20 cellular contexts compared by ENCODE assay signal in the genomic region with DNA sequence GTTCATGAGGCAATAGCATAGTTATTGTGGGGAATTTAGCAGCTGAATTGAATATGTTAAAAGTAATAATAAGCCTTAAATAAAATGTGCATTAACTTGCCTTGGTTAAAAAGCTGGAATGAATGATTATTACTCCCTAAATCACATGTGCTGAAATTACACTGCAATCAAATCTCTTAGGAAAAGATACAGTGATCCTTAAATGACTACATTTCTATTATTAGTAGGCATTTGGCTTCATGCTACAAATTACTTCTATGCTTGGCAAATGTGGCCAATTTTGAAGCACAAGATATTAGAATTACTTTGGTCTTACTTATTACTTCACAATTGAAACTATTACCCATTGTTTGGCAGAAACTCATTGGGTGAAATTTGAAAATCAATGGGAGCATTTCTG. TPM values are rescaled to one million over a fixed set of nuclear protein-coding genes. Genes with fewer than 3 reads are reported as not detected.
DNase-seq lines count a peak whose midpoint lies in the region; ATAC-seq, FAIRE-seq and TF ChIP-seq lines count a peak whose summit lies in the region.
"Had no signal": no experiment of that assay in that cellular context is flagged by ENCODE, and none has a peak within 500 bp of the region (broad histone marks: within the 10 kb centered on the region; RNA-seq: fewer than 3 reads in every experiment).

No MANE protein-coding gene starts in this region.

- no peak overlapping the region for H4K8ac ChIP-seq in IMR-90 (ENCODE audit: low read depth in 2 of 2, low read length in 2 of 2)

- H3K27me3 ChIP-seq in IMR-90 (ENCODE audit: control insufficient read depth, insufficient read depth, low read length) (no peaks in the 10 kb centered on the region), neural cell (ENCODE audit: insufficient read depth, low read depth, low read length) (no peaks in the 10 kb centered on the region)
- H3K27me3 ChIP-seq: MG63, testis had no signal

- CTCF ChIA-PET in AG04449 (lab: Yijun Ruan, JAX) (no interaction called here), IMR-90 (lab: Yijun Ruan, JAX) (no interaction called here)

- in situ Hi-C loops in IMR-90 (cut with MboI; ENCODE audit: low sequenced_read_pairs) = loop anchor here (10.0 kb wide), 1 partner anchor 573 kb away; no protein-coding TSS in a partner anchor

- BruUV-seq in IMR-90 (replicated peaks; lab: Mats Ljungman, UMichigan) = no TSS peak

- intact Hi-C loops in IMR-90 (cut with micrococcal nuclease) = loop anchor here (5.0 kb wide), 1 partner anchor 755 kb away; no protein-coding TSS in a partner anchor
- intact Hi-C loops in sciatic nerve (cut with DNase I) = no loop called here

- no peak for TF ChIP-seq CTCF in AG04449 (IDR thresholded peaks at IDR 0.05; ENCODE audit: insufficient read depth, low read length, missing control alignments)
- TF ChIP-seq CTCF in IMR-90 (conservative IDR thresholded peaks at IDR 0.05; ENCODE audit: low read depth, low read length) = no peak
- no peak for TF ChIP-seq CTCF in epithelial cell of esophagus (IDR thresholded peaks at IDR 0.05; ENCODE audit: insufficient read depth, low read depth, low read length, missing control alignments)
- no peak for TF ChIP-seq CTCF in neural cell (IDR thresholded peaks at IDR 0.05; ENCODE audit: poor library complexity, severe bottlenecking)

- H4K5ac ChIP-seq in IMR-90 (ENCODE audit: low read depth, low read length) = no peak overlapping the region

- H3K36me3 ChIP-seq in IMR-90 (ENCODE audit: control insufficient read depth, insufficient read depth, low read length) (peaks cover 56% of the 10 kb centered on the region), neural cell (ENCODE audit: insufficient read depth, low read length) (no peaks in the 10 kb centered on the region)

- H2BK120ac ChIP-seq in IMR-90 (ENCODE audit: low read depth, low read length) = no peak overlapping the region

- POLR2A ChIA-PET in AG04449 (lab: Yijun Ruan, JAX) (interaction anchor here (0.9 to 1.7 kb wide), 2 partner anchors 114 to 119 kb away, joined by 5 to 6 read pairs; no protein-coding TSS in a partner anchor), IMR-90 (lab: Charles Lee; ENCODE audit: unreplicated experiment) (interaction anchor here (0.6 to 1.3 kb wide), 10 partner anchors 39 to 944 kb away, joined by 3 to 13 read pairs (median 4); no protein-coding TSS in a partner anchor)

- H3K4me1 ChIP-seq in IMR-90 (ENCODE audit: control insufficient read depth, insufficient read depth, low read length) = peaks cover 4% of the 10 kb centered on the region; the same call in 1 of the 2 replicates

- no peak overlapping the region for H3K18ac ChIP-seq in IMR-90 (ENCODE audit: low read depth, low read length)

- peak overlapping the region; percentile 8; the same call in 1 of the 2 replicates for H3K9ac ChIP-seq in IMR-90 (ENCODE audit: low read depth, low read length)
- no peak overlapping the region for H3K9ac ChIP-seq in neural cell (ENCODE audit: low read length)

- no peak overlapping the region for H4K91ac ChIP-seq in IMR-90 (ENCODE audit: insufficient read depth, low read depth, low read length)

- H3K79me1 ChIP-seq in IMR-90 (ENCODE audit: low read depth in 1 of 2, low read length in 2 of 2) = no peaks in the 10 kb centered on the region

- H2AK9ac ChIP-seq in IMR-90 (replicated peaks; ENCODE audit: low read depth, low read length, poor library complexity) = no peak overlapping the region

- H3K9me2 ChIP-seq in neural cell (ENCODE audit: insufficient read depth, low read length) = no peaks in the 10 kb centered on the region

- peaks cover 87% of the 10 kb centered on the region for H3K79me2 ChIP-seq in neural cell (replicated peaks; ENCODE audit: insufficient read depth, low read length)

- FAIRE-seq in frontal cortex (lab: Jason Lieb, UNC) = no peak
- FAIRE-seq: HTR-8/SVneo had no signal

- H3K9me1 ChIP-seq in IMR-90 (ENCODE audit: insufficient read depth, low read length) = no peaks in the 10 kb centered on the region

- ATAC-seq in IMR-90 (ENCODE audit: low read depth) (no peak), sciatic nerve (no peak), HG03095 (IDR thresholded peaks at IDR 0.05; ENCODE audit: unreplicated experiment) (no peak)
- ATAC-seq: effector memory CD8-positive, alpha-beta T cell had no signal

- peaks cover 6% of the 10 kb centered on the region for H3F3A ChIP-seq in neural cell (ENCODE audit: insufficient read depth, low read length, poor library complexity, severe bottlenecking)

- no peak overlapping the region for H3K27ac ChIP-seq in IMR-90 (ENCODE audit: insufficient read depth, low read length)
- H3K27ac ChIP-seq in neural cell (ENCODE audit: low read length) = peak overlapping the region; percentile 19
- H3K27ac ChIP-seq: testis, VCaP had no signal

- H3K4me3 ChIP-seq in AG04449 (ENCODE audit: low read depth, low read length) = peak overlapping the region; percentile 26; the same call in 1 of the 2 replicates
- H3K4me3 ChIP-seq in IMR-90 (ENCODE audit: insufficient read depth, low read depth, low read length) = peak overlapping the region; percentile 26
- H3K4me3 ChIP-seq in epithelial cell of esophagus (ENCODE audit: low read length) = peak overlapping the region; percentile 3
- peak overlapping the region; percentile 76 for H3K4me3 ChIP-seq in neural cell (ENCODE audit: low read length)
- H3K4me3 ChIP-seq: MG63, testis had no signal

- TF ChIP-seq POLR2A in IMR-90 (IDR thresholded peaks at IDR 0.05; ENCODE audit: low read depth, low read length) = peak; percentile 14; the same call in 1 of the 2 replicates

- H4K20me1 ChIP-seq in IMR-90 (ENCODE audit: insufficient read depth, low read length) (peaks cover 98% of the 10 kb centered on the region), neural cell (ENCODE audit: insufficient read depth) (no peaks in the 10 kb centered on the region)

- H3K14ac ChIP-seq in IMR-90 (replicated peaks; ENCODE audit: low read depth, low read length) = no peak overlapping the region

- H2BK5ac ChIP-seq in IMR-90 (ENCODE audit: low read depth, low read length, poor library complexity, severe bottlenecking) = peak overlapping the region; percentile 90

- H2AK5ac ChIP-seq in IMR-90 (ENCODE audit: low read depth, low read length) = no peak overlapping the region

- H2AFZ ChIP-seq in IMR-90 (replicated peaks; ENCODE audit: low read length, poor library complexity) (no peak overlapping the region), neural cell (ENCODE audit: low read depth, low read length) (no peak overlapping the region)

- dilution Hi-C loops in IMR-90 (cut with HindIII; ENCODE audit: low sequenced_read_pairs, unreplicated experiment) = no loop called here

- H3K4me2 ChIP-seq in IMR-90 (ENCODE audit: low read depth, low read length) (peak overlapping the region; percentile 92), neural cell (ENCODE audit: low read length) (peak overlapping the region; percentile 24)

- TF ChIP-seq EP300 in neural cell (conservative IDR thresholded peaks at IDR 0.05; ENCODE audit: poor library complexity, severe bottlenecking) = no peak

- H2BK20ac ChIP-seq in IMR-90 (ENCODE audit: low read depth, low read length) = no peak overlapping the region

- H3K56ac ChIP-seq in IMR-90 (ENCODE audit: extremely low read depth, insufficient read depth, low read length) = no peak overlapping the region

- H3K4ac ChIP-seq in IMR-90 (ENCODE audit: low read depth, low read length) = no peak overlapping the region

- DNase-seq in AG04449 (ENCODE audit: low read depth, low spot score) (no peak), IMR-90 (no peak), epithelial cell of esophagus (ENCODE audit: low read depth) (peak; percentile 46), hippocampal formation (lab: John Stamatoyannopoulos, UW) (no peak), sciatic nerve (ENCODE audit: low spot score) (no peak), frontal cortex (ENCODE audit: low spot score in 2 of 2) (no peak)
- DNase-seq: activated gamma-delta T cell; effector memory CD8-positive, alpha-beta T cell; kidney glomerular epithelial cell; MG63; NCI-H2029 treated with DMSO at 0.1 percent for 48 hours; NCI-H524 treated with DMSO at 0.1 percent for 48 hours; OCI-M1; posterior cingulate gyrus; stimulated activated CD4-positive, alpha-beta T cell treated with anti-CD3 and anti-CD28 coated beads, Interleukin-1b, Interleukin-23, amount 100 ng/mL, for 48 hours; testis had no signal

- H3K9me3 ChIP-seq in IMR-90 (ENCODE audit: control insufficient read depth, insufficient read depth, low read length) = no peaks in the 10 kb centered on the region
- no peaks in the 10 kb centered on the region for H3K9me3 ChIP-seq in neural cell (ENCODE audit: low read length)
- H3K9me3 ChIP-seq: MG63, testis had no signal

- H2BK15ac ChIP-seq in IMR-90 (ENCODE audit: low read depth, low read length) = no peak overlapping the region

- H3K23ac ChIP-seq in IMR-90 (ENCODE audit: low read depth, low read length) = peak overlapping the region; percentile 11; the same call in 1 of the 2 replicates

- TF ChIP-seq RAD21 in IMR-90 (IDR thresholded peaks at IDR 0.05; ENCODE audit: low read length) = no peak
- TF ChIP-seq RAD21 in neural cell (conservative IDR thresholded peaks at IDR 0.05) = no peak

TF ChIP-seq in IMR-90, 13 proteins besides CTCF, POLR2A, EP300 and RAD21:
- TF ChIP-seq FOS (IDR thresholded peaks at IDR 0.05; ENCODE audit: low read depth, low read length) = no peak
- TF ChIP-seq BHLHE40 (IDR thresholded peaks at IDR 0.05; ENCODE audit: low read depth, low read length) = no peak
- no peak for TF ChIP-seq NFE2L2 (IDR thresholded peaks at IDR 0.05; ENCODE audit: low read depth, low read length)
- TF ChIP-seq RFX5 (IDR thresholded peaks at IDR 0.05; ENCODE audit: low read depth, low read length) = no peak
- no peak for TF ChIP-seq MAZ (IDR thresholded peaks at IDR 0.05; ENCODE audit: borderline replicate concordance, low read depth, low read length)

TF ChIP-seq in neural cell, 6 proteins besides CTCF, POLR2A, EP300 and RAD21:
- TF ChIP-seq SMC3 (conservative IDR thresholded peaks at IDR 0.05; ENCODE audit: poor library complexity) = no peak

RNA-seq across cellular contexts. Expression of a gene that starts 5.4 kb away (rescaled TPM):
- 331 and 449 TPM in 2 replicates for total RNA-seq in IMR-90 (2012; rRNA removed)
- polyA plus RNA-seq in IMR-90 (2012; rRNA removed) = 111 and 136 TPM in 2 replicates
- polyA plus RNA-seq in IMR-90 (2012; cell fraction: cytosol; rRNA removed) = 23.5 and 27.4 TPM in 2 replicates
- 14.3 and 120 TPM in 2 replicates for polyA plus RNA-seq in IMR-90 (2012; cell fraction: nucleus; rRNA removed; ENCODE audit: low replicate concordance)
- 126 and 143 TPM in 2 replicates for polyA plus RNA-seq in neural cell
- polyA minus RNA-seq in neural cell = 225 and 239 TPM in 2 replicates
- 56.9 TPM for total RNA-seq in sciatic nerve
- total RNA-seq in frontal cortex = 251 TPM

Comparison
In these comparisons a context has a peak if more than half of its experiments do, and no peak if none do; other contexts are left out.
1. H3K4me3 ChIP-seq: peak in every context shown above with its lines; median percentile 76 in neural cell; 26 in AG04449; 26 in IMR-90; 3 in epithelial cell of esophagus.